ENCODE assay signal across 8 cellular contexts in the genomic region with DNA sequence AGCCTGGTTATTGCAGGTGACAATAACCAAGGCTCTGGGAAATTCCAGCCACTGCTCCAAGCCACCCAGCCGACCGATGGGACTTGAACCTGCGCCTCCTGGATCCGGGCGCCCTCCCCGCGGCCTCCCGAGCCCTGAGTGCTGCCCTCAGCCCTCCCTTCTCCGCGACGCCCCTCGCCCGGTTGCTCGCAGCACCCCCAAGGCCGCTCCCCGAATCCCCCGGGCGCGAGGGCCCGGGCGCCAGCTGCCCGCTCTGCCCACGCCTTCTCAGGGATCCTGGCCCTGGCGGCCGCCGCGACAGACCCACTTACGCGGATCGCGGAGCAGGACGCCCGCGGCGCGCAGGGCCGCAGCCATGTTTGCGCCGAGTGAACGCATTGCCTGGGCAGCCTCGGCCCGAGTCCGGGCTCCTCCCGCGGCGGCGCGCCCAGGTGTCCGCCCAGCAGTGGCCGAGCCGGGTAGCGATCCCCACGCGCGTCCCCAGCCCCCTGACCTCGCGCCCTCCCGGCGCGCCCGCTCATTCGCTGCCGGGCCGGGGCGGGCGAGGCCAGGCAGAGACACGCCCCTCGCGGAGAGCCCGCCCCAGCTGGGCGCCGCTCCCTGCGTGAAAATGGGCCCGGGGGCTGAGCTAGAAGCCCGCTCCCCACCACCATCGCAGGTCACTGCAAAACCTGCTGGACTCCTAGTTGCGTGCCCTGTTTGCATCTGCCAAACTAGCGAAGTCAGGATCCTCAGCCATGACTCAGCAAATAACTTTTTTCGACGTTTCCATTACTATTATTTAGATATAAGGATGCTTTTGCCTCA. TPM values are rescaled to one million over a fixed set of nuclear protein-coding genes. Genes with fewer than 3 reads are reported as not detected.
DNase-seq lines count a peak whose midpoint lies in the region; ATAC-seq and TF ChIP-seq lines count a peak whose summit lies in the region.

FECH (minus strand) TSS at position 460 of the 807 bp plus-strand sequence; CDS start at position 378, 82 bp downstream.

- H3K9me2 ChIP-seq in PC-3 (replicated peaks; ENCODE audit: low read length), result no peaks in the 10 kb centered on the region

- H3K79me2 ChIP-seq in PC-3 (ENCODE audit: low read length), result peaks cover 21% of the 10 kb centered on the region

- H3K36me3 ChIP-seq in PC-3 (ENCODE audit: low read depth, low read length) (no peaks in the 10 kb centered on the region; the same call in 1 of the 2 replicates), esophagus (ENCODE audit: control insufficient read depth in 2 of 2, insufficient read depth in 2 of 2, low read length in 1 of 2) (no peaks in the 10 kb centered on the region), muscle layer of colon (ENCODE audit: insufficient read depth, low read length) (no peaks in the 10 kb centered on the region)

- POLR2A ChIA-PET in PC-3 (lab: Charles Lee; ENCODE audit: unreplicated experiment), result no interaction called here

- H3K4me1 ChIP-seq in PC-3 (ENCODE audit: insufficient read depth, low read length) (peaks cover 15% of the 10 kb centered on the region), esophagus (ENCODE audit: control insufficient read depth in 2 of 2, insufficient read depth in 2 of 2, low read length in 1 of 2) (peaks cover 0 to 8% of the 10 kb centered on the region in 2 donors), muscle layer of colon (ENCODE audit: insufficient read depth, low read length) (peaks cover 10% of the 10 kb centered on the region)

- BruUV-seq in PC-3 (replicated peaks; lab: Mats Ljungman, UMichigan), result no TSS peak

- H3K9me3 ChIP-seq in PC-3 (ENCODE audit: low read length) (no peaks in the 10 kb centered on the region), esophagus (ENCODE audit: control insufficient read depth in 2 of 2, insufficient read depth in 1 of 2, low read depth in 1 of 2, low read length in 1 of 2) (no peaks in the 10 kb centered on the region), muscle layer of colon (ENCODE audit: low read length) (no peaks in the 10 kb centered on the region)

- H3F3A ChIP-seq in PC-3 (ENCODE audit: low read length, unreplicated experiment), result peaks cover 9% of the 10 kb centered on the region

- peak within 1 kb of the TSS; percentile 74 for H2AFZ ChIP-seq in PC-3 (ENCODE audit: low read length)

- peak within 1 kb of the TSS; percentile 98 for H3K4me2 ChIP-seq in PC-3 (ENCODE audit: low read length)

- 1% methylated on average over 58 to 80 of the region's 80 CpGs for WGBS in esophagus, 2 donors

- peak within 1 kb of the TSS; percentile 48 for H3K27ac ChIP-seq in PC-3 (ENCODE audit: low read length)
- peak within 1 kb of the TSS; percentile 78 to 92 for H3K27ac ChIP-seq in esophagus (ENCODE audit: low read depth in 2 of 2, low read length in 1 of 2)
- peak within 1 kb of the TSS; percentile 73 for H3K27ac ChIP-seq in muscle layer of colon (ENCODE audit: low read depth, low read length)

- intact Hi-C loops in PC-3 (cut with micrococcal nuclease), result no loop called here

- H4K20me1 ChIP-seq in PC-3 (ENCODE audit: low read length), result no peaks in the 10 kb centered on the region

- no peak for TF ChIP-seq CTCF in PC-3 (conservative IDR thresholded peaks at IDR 0.05; ENCODE audit: low read depth, low read length)

- ATAC-seq in GM19328 (IDR thresholded peaks at IDR 0.05; ENCODE audit: unreplicated experiment), result peak; percentile 95
- ATAC-seq in HG03469 (IDR thresholded peaks at IDR 0.05; ENCODE audit: unreplicated experiment), result peak; percentile 61
- ATAC-seq in PC-3, result peak; percentile 93

- H3K27me3 ChIP-seq in PC-3 (ENCODE audit: low read length), result no peaks in the 10 kb centered on the region
- no peaks in the 10 kb centered on the region for H3K27me3 ChIP-seq in esophagus (ENCODE audit: control insufficient read depth in 1 of 2, insufficient read depth in 2 of 2, low read length in 2 of 2)
- H3K27me3 ChIP-seq in muscle layer of colon (ENCODE audit: control insufficient read depth in 1 of 2, insufficient read depth in 2 of 2, low read length in 2 of 2), result no peaks in the 10 kb centered on the region

- DNase-seq in CD1c-positive myeloid dendritic cell (ENCODE audit: extremely low spot score) (peak; percentile 78), PC-3 (peak; percentile 74)
- DNase-seq in activated T-cell treated with anti-CD3 and anti-CD28 coated beads, Interleukin-2, amount 50 U/mL, for 1 hour, result peak; percentile 77
- DNase-seq in stimulated activated CD8-positive, alpha-beta memory T cell treated with anti-CD3 and anti-CD28 coated beads, Interleukin-7, amount 100 ng/mL, for 24 hours (ENCODE audit: low read depth), result peak; percentile 29

- H3K4me3 ChIP-seq in PC-3 (ENCODE audit: low read length), result peak within 1 kb of the TSS; percentile 95
- peak within 1 kb of the TSS; percentile 78 to 87 for H3K4me3 ChIP-seq in esophagus (ENCODE audit: low read depth in 1 of 2, low read length in 2 of 2)
- H3K4me3 ChIP-seq in muscle layer of colon (ENCODE audit: low read depth in 1 of 2, low read length in 2 of 2), result peak within 1 kb of the TSS; percentile 80 to 89

- CTCF ChIA-PET in PC-3 (lab: Charles Lee), result no interaction called here

- H3K9ac ChIP-seq in PC-3 (ENCODE audit: low read length), result peak within 1 kb of the TSS; percentile 86
- peak within 1 kb of the TSS; percentile 81 for H3K9ac ChIP-seq in muscle layer of colon (ENCODE audit: low read length)

RNA-seq across cellular contexts. Expression of gene FECH, which starts in this region (rescaled TPM):
- total RNA-seq in PC-3 (2014; rRNA removed), result 87.7 and 136 TPM in 2 replicates
- polyA plus RNA-seq in esophagus, result 1 to 10 TPM; 3.4 to 9.2 TPM

Comparison
In these comparisons a context has a peak if more than half of its experiments do, and no peak if none do; other contexts are left out.
1. Peak in every context shown above with its lines: DNase-seq, ATAC-seq, H3K4me3 ChIP-seq and H3K27ac ChIP-seq.